In genomic region chr17:77476498-77476897, GRCh38 we compare ENCODE assay signal across 11 cellular contexts.
A peak's percentile ranks its signal among the peaks of the same experiment; 100 is the strongest.
DNase-seq lines count a peak whose midpoint lies in the region; ATAC-seq and TF ChIP-seq lines count a peak whose summit lies in the region.
"Had no signal": no experiment of that assay in that cellular context is flagged by ENCODE, and none has a peak within 500 bp of the region (broad histone marks: within the 10 kb centered on the region; RNA-seq: fewer than 3 reads in every experiment).

No MANE protein-coding gene starts in this region.

- peak overlapping the region; percentile 44 for H3K4me3 Mint-ChIP-seq in stimulated activated effector memory CD8-positive, alpha-beta T cell treated with anti-CD3 and anti-CD28 coated beads, Interleukin-12 subunit alpha, Interleukin-12 subunit beta, amount 100 ng/mL, for 72 hours

- TF ChIP-seq CTCF in hepatocyte (IDR thresholded peaks at IDR 0.05; ENCODE audit: poor library complexity) (no peak), WERI-Rb-1 (IDR thresholded peaks at IDR 0.05; ENCODE audit: low read depth, low read length) (no peak)

- H3K9me2 ChIP-seq in hepatocyte (replicated peaks; ENCODE audit: insufficient read depth), result no peaks in the 10 kb centered on the region

- ATAC-seq in stimulated activated effector memory CD8-positive, alpha-beta T cell treated with anti-CD3 and anti-CD28 coated beads, Interleukin-12 subunit alpha, Interleukin-12 subunit beta, amount 100 ng/mL, for 72 hours, result no peak

- H3K4me1 ChIP-seq in HUES48 (ENCODE audit: control insufficient read depth, insufficient read depth, low read length) (peaks cover 72% of the 10 kb centered on the region), adipocyte (ENCODE audit: control insufficient read depth, insufficient read depth, low read length) (peaks cover 89% of the 10 kb centered on the region), hepatocyte (ENCODE audit: insufficient read depth) (peaks cover 96% of the 10 kb centered on the region)

- H3K27me3 ChIP-seq in HUES48 (ENCODE audit: control insufficient read depth, insufficient read depth, low read length) (no peaks in the 10 kb centered on the region), adipocyte (replicated peaks; ENCODE audit: control insufficient read depth, insufficient read depth, low read length) (no peaks in the 10 kb centered on the region), hepatocyte (no peaks in the 10 kb centered on the region), WERI-Rb-1 (ENCODE audit: insufficient read depth, low read depth, severe bottlenecking) (no peaks in the 10 kb centered on the region)

- H3K79me2 ChIP-seq in hepatocyte, result peaks cover 90% of the 10 kb centered on the region

- H3K9me3 Mint-ChIP-seq in stimulated activated effector memory CD8-positive, alpha-beta T cell treated with anti-CD3 and anti-CD28 coated beads, Interleukin-12 subunit alpha, Interleukin-12 subunit beta, amount 100 ng/mL, for 72 hours, result no peaks in the 10 kb centered on the region
- H3K9me3 Mint-ChIP-seq: natural killer cell had no signal

- H4K20me1 ChIP-seq in hepatocyte (ENCODE audit: insufficient read depth, poor library complexity, severe bottlenecking), result peaks cover 66% of the 10 kb centered on the region

- H3K9me3 ChIP-seq in HUES48 (ENCODE audit: control insufficient read depth, insufficient read depth, low read length) (no peaks in the 10 kb centered on the region), adipocyte (ENCODE audit: control insufficient read depth, low read length) (no peaks in the 10 kb centered on the region), hepatocyte (ENCODE audit: low read depth) (no peaks in the 10 kb centered on the region), WERI-Rb-1 (ENCODE audit: severe bottlenecking) (no peaks in the 10 kb centered on the region)

- H3K9ac ChIP-seq in HUES48 (ENCODE audit: low read depth, low read length) (no peak overlapping the region), adipocyte (ENCODE audit: low read length) (peak overlapping the region; percentile 69)

- H3K36me3 ChIP-seq in HUES48 (ENCODE audit: control insufficient read depth, insufficient read depth, low read length), result no peaks in the 10 kb centered on the region
- no peaks in the 10 kb centered on the region for H3K36me3 ChIP-seq in adipocyte (ENCODE audit: control insufficient read depth, insufficient read depth, low read length, severe bottlenecking)
- H3K36me3 ChIP-seq in hepatocyte (replicated peaks; ENCODE audit: insufficient read depth, low read depth), result no peaks in the 10 kb centered on the region
- peaks cover 72% of the 10 kb centered on the region for H3K36me3 ChIP-seq in WERI-Rb-1

- 93% methylated on average over 8 of the region's 8 CpGs for WGBS in hepatocyte (ENCODE audit: low lambda C conversion rate, missing lambda C conversion rate)

- H3K27ac Mint-ChIP-seq in stimulated activated effector memory CD8-positive, alpha-beta T cell treated with anti-CD3 and anti-CD28 coated beads, Interleukin-12 subunit alpha, Interleukin-12 subunit beta, amount 100 ng/mL, for 72 hours, result peak overlapping the region; percentile 93

- peaks cover 83% of the 10 kb centered on the region for H3K4me1 Mint-ChIP-seq in stimulated activated effector memory CD8-positive, alpha-beta T cell treated with anti-CD3 and anti-CD28 coated beads, Interleukin-12 subunit alpha, Interleukin-12 subunit beta, amount 100 ng/mL, for 72 hours

- no peak overlapping the region for H2AFZ ChIP-seq in hepatocyte

- peaks cover 71% of the 10 kb centered on the region for H3K36me3 Mint-ChIP-seq in stimulated activated effector memory CD8-positive, alpha-beta T cell treated with anti-CD3 and anti-CD28 coated beads, Interleukin-12 subunit alpha, Interleukin-12 subunit beta, amount 100 ng/mL, for 72 hours
- H3K36me3 Mint-ChIP-seq: natural killer cell had no signal

- H3K4me2 ChIP-seq in hepatocyte, result peak overlapping the region; percentile 37

- DNase-seq in adipocyte (ENCODE audit: low read depth) (no peak), hepatocyte (ENCODE audit: low spot score) (no peak), NCI-H1436 (lab: John Stamatoyannopoulos, UW) (no peak), WERI-Rb-1 (no peak)
- DNase-seq in stimulated activated effector memory CD8-positive, alpha-beta T cell treated with anti-CD3 and anti-CD28 coated beads, Interleukin-12 subunit alpha, Interleukin-12 subunit beta, amount 100 ng/mL, for 72 hours (ENCODE audit: low spot score in 2 of 2), result no peak
- no peak for DNase-seq in NK-92 treated with Interleukin-12 subunit alpha and Interleukin-12 subunit beta, amount 100 ng/mL, for 24 hours (lab: John Stamatoyannopoulos, UW)
- no peak for DNase-seq in stimulated activated CD4-positive, alpha-beta T cell treated with anti-CD3 and anti-CD28 coated beads, Interleukin-2, amount 100 ng/mL, for 24 hours
- DNase-seq: EL, natural killer cell, NCI-H2227 treated with DMSO at 0.1 percent for 48 hours had no signal

- peak overlapping the region; percentile 17 for H3K27ac ChIP-seq in HUES48 (ENCODE audit: low read depth, low read length)
- H3K27ac ChIP-seq in hepatocyte, result peak overlapping the region; percentile 95
- H3K27ac ChIP-seq in WERI-Rb-1, result no peak overlapping the region

- H3K4me3 ChIP-seq in HUES48 (ENCODE audit: low read depth, low read length) (no peak overlapping the region), adipocyte (ENCODE audit: low read length) (peak overlapping the region; percentile 17), hepatocyte (no peak overlapping the region), WERI-Rb-1 (ENCODE audit: low read depth, low read length) (no peak overlapping the region)
